In the genomic region with DNA sequence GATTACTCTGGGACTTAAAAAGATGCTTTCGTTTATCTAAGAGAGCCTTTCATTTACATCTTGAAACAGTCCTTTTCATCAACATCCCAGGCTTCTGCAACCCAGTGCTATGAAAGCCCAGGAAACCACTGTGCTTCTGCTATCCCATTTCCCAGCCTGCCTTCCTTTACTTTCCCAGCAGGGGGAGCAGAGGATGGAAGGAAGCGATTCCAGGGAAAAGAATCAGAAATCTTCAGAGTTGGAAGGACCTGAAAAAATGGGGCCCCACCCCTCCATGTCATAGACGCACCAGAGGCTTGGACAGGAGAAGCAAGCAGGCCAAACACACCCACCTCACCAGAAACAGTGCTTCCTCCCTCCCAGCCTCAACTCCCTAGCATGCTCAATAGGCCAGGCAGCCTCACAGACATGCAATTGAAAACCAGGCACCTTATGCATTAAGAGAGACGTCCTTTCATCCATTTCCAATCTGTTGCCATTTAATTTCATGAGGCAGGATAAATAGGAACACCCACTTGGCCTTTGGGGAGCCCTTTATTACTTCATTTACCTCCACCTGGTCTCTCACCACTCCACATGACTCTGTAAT, we compare ENCODE assay signal across 8 cellular contexts.
DNase-seq lines count a peak whose midpoint lies in the region; ATAC-seq and TF ChIP-seq lines count a peak whose summit lies in the region.

No MANE protein-coding gene starts in this region.

- H3K4me3 ChIP-seq in NB4 (ENCODE audit: low read depth, low read length) (no peak overlapping the region), coronary artery (no peak overlapping the region)

- no peaks in the 10 kb centered on the region for H3K36me3 Mint-ChIP-seq in nephron (ENCODE audit: low read depth)
- no peaks in the 10 kb centered on the region for H3K36me3 Mint-ChIP-seq in T-helper 2 cell treated with Interferon-gamma antibody and Interleukin-4, amounts not matched to agents 5 μg/mL and 100 μg/mL, for 36 hours (ENCODE audit: low read depth)
- peaks cover 3% of the 10 kb centered on the region for H3K36me3 Mint-ChIP-seq in activated naive CD4-positive, alpha-beta T cell treated with anti-CD3 and anti-CD28 coated beads, Interleukin-2, amount 10 ng/mL, durations not matched to agents 7 days and 5 days

- no peak overlapping the region for H3K27ac Mint-ChIP-seq in nephron
- no peak overlapping the region for H3K27ac Mint-ChIP-seq in T-helper 2 cell treated with Interferon-gamma antibody and Interleukin-4, amounts not matched to agents 5 μg/mL and 100 μg/mL, for 36 hours
- no peak overlapping the region for H3K27ac Mint-ChIP-seq in activated naive CD4-positive, alpha-beta T cell treated with anti-CD3 and anti-CD28 coated beads, Interleukin-2, amount 10 ng/mL, durations not matched to agents 7 days and 5 days

- no peaks in the 10 kb centered on the region for H3K4me1 Mint-ChIP-seq in nephron
- H3K4me1 Mint-ChIP-seq in T-helper 2 cell treated with Interferon-gamma antibody and Interleukin-4, amounts not matched to agents 5 μg/mL and 100 μg/mL, for 36 hours (ENCODE audit: low read depth): no peaks in the 10 kb centered on the region
- H3K4me1 Mint-ChIP-seq in activated naive CD4-positive, alpha-beta T cell treated with anti-CD3 and anti-CD28 coated beads, Interleukin-2, amount 10 ng/mL, durations not matched to agents 7 days and 5 days: no peaks in the 10 kb centered on the region

- CTCF ChIA-PET in activated naive CD4-positive, alpha-beta T cell treated with anti-CD3 and anti-CD28 coated beads, Interleukin-2, amount 10 ng/mL, durations not matched to agents 7 days and 5 days (lab: Charles Lee): no interaction called here

- peaks cover 6% of the 10 kb centered on the region for H3K27me3 Mint-ChIP-seq in nephron (ENCODE audit: low read depth)
- H3K27me3 Mint-ChIP-seq in T-helper 2 cell treated with Interferon-gamma antibody and Interleukin-4, amounts not matched to agents 5 μg/mL and 100 μg/mL, for 36 hours (ENCODE audit: low read depth): no peaks in the 10 kb centered on the region
- no peaks in the 10 kb centered on the region for H3K27me3 Mint-ChIP-seq in activated naive CD4-positive, alpha-beta T cell treated with anti-CD3 and anti-CD28 coated beads, Interleukin-2, amount 10 ng/mL, durations not matched to agents 7 days and 5 days

- H3K4me3 Mint-ChIP-seq in nephron: no peak overlapping the region
- H3K4me3 Mint-ChIP-seq in T-helper 2 cell treated with Interferon-gamma antibody and Interleukin-4, amounts not matched to agents 5 μg/mL and 100 μg/mL, for 36 hours: no peak overlapping the region
- no peak overlapping the region for H3K4me3 Mint-ChIP-seq in activated naive CD4-positive, alpha-beta T cell treated with anti-CD3 and anti-CD28 coated beads, Interleukin-2, amount 10 ng/mL, durations not matched to agents 7 days and 5 days

- peak; percentile 30 for TF ChIP-seq CTCF in NB4 (IDR thresholded peaks at IDR 0.05; ENCODE audit: low read depth, low read length)
- peak; percentile 52 for TF ChIP-seq CTCF in coronary artery (IDR thresholded peaks at IDR 0.05)
- TF ChIP-seq CTCF in nephron (IDR thresholded peaks at IDR 0.05; ENCODE audit: unreplicated experiment in 3 of 3): peak; percentile 49 to 60 (median 53)

- H3K27ac ChIP-seq in coronary artery: no peak overlapping the region

- DNase-seq in COLO668 (lab: John Stamatoyannopoulos, UW; ENCODE audit: unreplicated experiment) (peak; percentile 19), NB4 (ENCODE audit: low read depth) (no peak), coronary artery (ENCODE audit: low spot score) (no peak)
- DNase-seq in stimulated activated naive CD8-positive, alpha-beta T cell treated with anti-CD3 and anti-CD28 coated beads, Interleukin-15, Interleukin-2, amounts not matched to agents 100 U/mL and 50 U/mL, for 24 hours: no peak
- DNase-seq in T-helper 2 cell treated with Interferon-gamma antibody and Interleukin-4, amounts not matched to agents 5 μg/mL and 100 μg/mL, for 36 hours (ENCODE audit: low spot score): no peak
- DNase-seq in activated naive CD4-positive, alpha-beta T cell treated with Interleukin-2 at 50 U/mL for 16 hours: no peak
- no peak for DNase-seq in activated naive CD4-positive, alpha-beta T cell treated with anti-CD3 and anti-CD28 coated beads, Interleukin-2, amount 10 ng/mL, durations not matched to agents 7 days and 5 days

- H3K9me3 Mint-ChIP-seq in nephron: peaks cover 30% of the 10 kb centered on the region
- H3K9me3 Mint-ChIP-seq in T-helper 2 cell treated with Interferon-gamma antibody and Interleukin-4, amounts not matched to agents 5 μg/mL and 100 μg/mL, for 36 hours: peaks cover 47% of the 10 kb centered on the region
- peaks cover 30% of the 10 kb centered on the region for H3K9me3 Mint-ChIP-seq in activated naive CD4-positive, alpha-beta T cell treated with anti-CD3 and anti-CD28 coated beads, Interleukin-2, amount 10 ng/mL, durations not matched to agents 7 days and 5 days

- TF ChIP-seq POLR2A in NB4 (IDR thresholded peaks at IDR 0.05; ENCODE audit: extremely low read depth, insufficient read length): no peak

- ATAC-seq in stimulated activated naive CD8-positive, alpha-beta T cell treated with anti-CD3 and anti-CD28 coated beads, Interleukin-15, Interleukin-2, amounts not matched to agents 100 U/mL and 50 U/mL, for 24 hours: no peak
